In the genomic region with DNA sequence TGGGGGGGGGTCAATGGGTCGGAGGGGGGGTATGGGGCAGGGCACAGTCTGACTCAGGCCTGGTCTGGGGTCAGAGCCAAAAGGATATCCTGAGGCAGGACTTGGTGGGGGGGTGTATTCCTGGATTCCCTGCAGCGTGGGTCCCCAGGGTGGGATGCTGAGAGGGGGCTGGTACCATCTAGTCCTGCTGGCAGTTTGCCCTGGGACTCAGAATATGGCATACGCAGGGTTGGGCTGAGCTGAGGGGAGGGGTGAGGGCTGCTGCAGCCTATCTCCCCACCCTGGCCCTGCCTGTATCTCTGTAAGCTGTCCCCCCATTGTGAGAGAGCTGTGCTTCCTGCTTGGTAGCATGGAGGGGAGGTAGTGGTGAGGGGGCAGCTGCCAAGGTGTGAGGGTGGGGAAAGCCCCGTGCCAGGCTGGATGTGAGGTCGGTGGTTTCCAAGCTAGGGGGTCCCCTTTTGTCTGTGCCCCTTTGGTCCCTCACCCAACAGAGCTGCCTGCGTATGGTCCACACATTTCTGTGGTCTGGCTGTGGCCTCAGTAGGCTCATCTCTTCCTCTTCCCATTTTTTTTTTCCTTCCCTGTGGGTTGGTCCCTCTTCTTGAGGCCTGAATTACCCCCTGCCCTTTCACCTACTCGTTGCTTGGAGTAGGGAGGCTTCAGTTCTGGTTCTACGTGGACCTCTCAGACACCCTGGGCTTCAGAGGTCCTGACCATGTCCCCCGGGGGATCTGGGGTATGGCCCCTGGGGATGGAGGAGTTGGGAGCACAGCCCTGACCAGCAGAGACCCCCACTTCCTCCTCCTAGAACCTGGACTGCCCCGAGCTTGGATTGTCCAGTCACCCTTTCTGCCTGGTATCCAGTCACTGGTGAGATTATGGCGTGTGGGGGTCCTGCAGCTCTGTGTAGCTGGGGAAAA, we compare ENCODE assay signal across 8 cellular contexts. TPM values are rescaled to one million over a fixed set of nuclear protein-coding genes. Genes with fewer than 3 reads are reported as not detected.
DNase-seq lines count a peak whose midpoint lies in the region; ATAC-seq and TF ChIP-seq lines count a peak whose summit lies in the region.

No MANE protein-coding gene starts in this region.

- DNase-seq in HFFc6 (no peak), NCI-H69 (lab: John Stamatoyannopoulos, UW) (no peak), NOMO-1 (lab: John Stamatoyannopoulos, UW; ENCODE audit: unreplicated experiment in 2 of 2) (no peak)
- peak; percentile 91 for DNase-seq in activated CD8-positive, alpha-beta T cell treated with anti-CD3 and anti-CD28 coated beads for 36 hours

- H3K9me3 Mint-ChIP-seq in HFFc6, result no peaks in the 10 kb centered on the region
- no peaks in the 10 kb centered on the region for H3K9me3 Mint-ChIP-seq in activated CD8-positive, alpha-beta T cell treated with anti-CD3 and anti-CD28 coated beads for 36 hours

- H3K4me3 Mint-ChIP-seq in HFFc6, result peak overlapping the region; percentile 98
- peak overlapping the region; percentile 98 for H3K4me3 Mint-ChIP-seq in activated CD8-positive, alpha-beta T cell treated with anti-CD3 and anti-CD28 coated beads for 36 hours

- POLR2A ChIA-PET in activated CD8-positive, alpha-beta T cell treated with anti-CD3 and anti-CD28 coated beads for 36 hours (lab: Charles Lee), result interaction anchor here (1.1 to 11.5 kb wide), 8 partner anchors 10 to 239 kb away, joined by 3 to 101 read pairs (median 4); partner anchors contain the start of gene RARA

- peak; percentile 57 for ATAC-seq in activated CD8-positive, alpha-beta T cell treated with anti-CD3 and anti-CD28 coated beads for 36 hours
- ATAC-seq in esophagus mucosa (peak; percentile 28), HG03457 (IDR thresholded peaks at IDR 0.05; ENCODE audit: unreplicated experiment) (no peak), HG02938 (IDR thresholded peaks at IDR 0.05; ENCODE audit: unreplicated experiment) (no peak)

- intact Hi-C loops in activated CD8-positive, alpha-beta T cell treated with anti-CD3 and anti-CD28 coated beads for 36 hours (cut with micrococcal nuclease), result no loop called here

- no peak for TF ChIP-seq CTCF in HFFc6 (IDR thresholded peaks at IDR 0.05)
- no peak for TF ChIP-seq CTCF in activated CD8-positive, alpha-beta T cell treated with anti-CD3 and anti-CD28 coated beads for 36 hours (IDR thresholded peaks at IDR 0.05)

- H3K36me3 Mint-ChIP-seq in HFFc6 (ENCODE audit: low read depth), result 0 out of 2 replicates have a peak, but pooled peaks cover 2% of the 10 kb centered on the region
- H3K36me3 Mint-ChIP-seq in activated CD8-positive, alpha-beta T cell treated with anti-CD3 and anti-CD28 coated beads for 36 hours (ENCODE audit: low read depth), result peaks cover 13% of the 10 kb centered on the region

- peaks cover 86% of the 10 kb centered on the region for H3K4me1 Mint-ChIP-seq in HFFc6 (ENCODE audit: low read depth)
- peaks cover 89% of the 10 kb centered on the region for H3K4me1 Mint-ChIP-seq in activated CD8-positive, alpha-beta T cell treated with anti-CD3 and anti-CD28 coated beads for 36 hours (ENCODE audit: low read depth)

- peaks cover 1% of the 10 kb centered on the region; the same call in 1 of the 2 replicates for H3K27me3 Mint-ChIP-seq in HFFc6 (ENCODE audit: insufficient read depth)
- H3K27me3 Mint-ChIP-seq in activated CD8-positive, alpha-beta T cell treated with anti-CD3 and anti-CD28 coated beads for 36 hours, result no peaks in the 10 kb centered on the region

- peak overlapping the region; percentile 58 to 99 (median 95) for H3K27ac ChIP-seq in skin epidermis

- peak overlapping the region in 1 of 7 experiments; percentile 97 for H3K4me3 ChIP-seq in skin epidermis

- peak overlapping the region; percentile 100 for H3K27ac Mint-ChIP-seq in HFFc6
- H3K27ac Mint-ChIP-seq in activated CD8-positive, alpha-beta T cell treated with anti-CD3 and anti-CD28 coated beads for 36 hours, result peak overlapping the region; percentile 99

- CTCF ChIA-PET in activated CD8-positive, alpha-beta T cell treated with anti-CD3 and anti-CD28 coated beads for 36 hours (lab: Charles Lee), result interaction anchor here (0.7 to 42.0 kb wide), 6 partner anchors 8 to 132 kb away, joined by 3 to 780 read pairs (median 4); partner anchors contain the start of gene RARA

RNA-seq across cellular contexts. Expression of gene RARA, which starts 15.0 kb away (rescaled TPM):
- 10 to 100 TPM; 27.1 to 32.2 (median 28.8) TPM for total RNA-seq in HFFc6 (2021; fragmentation: NEBNext Ultra II Directional; extraction: Animal tissue kit (Norgen Biotek cat#: 25700))
- total RNA-seq in activated CD8-positive, alpha-beta T cell treated with anti-CD3 and anti-CD28 coated beads for 36 hours, result 10 to 100 TPM; 34.7 to 36.2 TPM
- 8.2 TPM for total RNA-seq in esophagus mucosa

RNA-seq across cellular contexts. Expression of gene CDC6, which starts 36.3 kb away (rescaled TPM):
- total RNA-seq in HFFc6 (2021; fragmentation: NEBNext Ultra II Directional; extraction: Animal tissue kit (Norgen Biotek cat#: 25700)), result 10 to 100 TPM; 16.9 to 36.0 (median 31.5) TPM
- total RNA-seq in activated CD8-positive, alpha-beta T cell treated with anti-CD3 and anti-CD28 coated beads for 36 hours, result 100 to 1,000 TPM; 110 to 118 TPM
- 12.8 TPM for total RNA-seq in esophagus mucosa

RNA-seq across cellular contexts. Expression of gene GJD3, which starts 40.5 kb away (rescaled TPM):
- 1 to 10 TPM in 2 of 6 experiments, under 1 TPM in 4; 0.36 to 1.4 (median 0.81) TPM for total RNA-seq in HFFc6 (2021; fragmentation: NEBNext Ultra II Directional; extraction: Animal tissue kit (Norgen Biotek cat#: 25700))
- not detected for total RNA-seq in activated CD8-positive, alpha-beta T cell treated with anti-CD3 and anti-CD28 coated beads for 36 hours
- total RNA-seq in esophagus mucosa, result 0.28 TPM

Comparison
In these comparisons a context has a peak if more than half of its experiments do, and no peak if none do; other contexts are left out.
1. ATAC-seq: peak in activated CD8-positive, alpha-beta T cell treated with anti-CD3 and anti-CD28 coated beads for 36 hours (single experiment) and esophagus mucosa (single experiment); none in HG03457 (single experiment) and HG02938 (single experiment).